Comparison of ENCODE assay signal across 1 cellular context in the genomic region with DNA sequence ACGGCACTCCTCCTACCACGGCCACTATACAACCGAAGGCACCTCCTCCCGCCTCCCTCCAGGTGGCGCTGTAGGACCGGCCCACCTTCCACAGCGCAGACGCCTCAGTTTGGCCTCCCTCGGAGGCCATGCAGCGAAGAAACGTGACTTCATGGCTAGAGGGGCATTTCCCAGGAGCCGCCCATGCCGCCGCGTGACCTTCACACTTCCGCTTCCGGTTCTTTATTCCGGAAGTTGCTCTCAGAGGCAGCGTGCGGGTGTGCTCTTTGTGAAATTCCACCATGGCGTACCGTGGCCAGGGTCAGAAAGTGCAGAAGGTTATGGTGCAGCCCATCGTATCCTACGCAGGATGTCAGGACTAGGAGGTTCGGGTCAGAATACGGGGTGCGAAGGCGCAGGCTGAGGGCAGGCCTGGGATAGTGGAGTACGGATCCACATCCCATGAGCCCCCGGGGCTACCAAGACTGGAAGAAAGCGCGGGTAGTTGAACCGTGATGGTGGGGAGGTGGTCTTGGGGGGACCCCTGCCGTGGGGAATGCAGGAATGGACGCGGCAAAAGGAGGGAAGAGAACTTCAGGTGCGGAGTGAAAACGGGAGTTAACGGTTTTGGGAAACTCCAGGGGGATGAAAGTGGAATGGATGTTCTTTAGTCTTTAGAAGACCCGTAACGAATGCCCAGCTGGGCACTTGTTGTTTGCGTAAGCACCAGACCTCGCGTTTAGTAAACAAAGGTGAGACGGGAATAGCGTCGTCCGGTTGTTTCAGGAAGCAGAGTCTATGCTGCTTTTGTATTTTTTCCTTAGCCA.
TF ChIP-seq lines count a peak whose summit lies in the region.

TSS of gene SNRPE (plus strand) at position 221 of the 806 bp plus-strand sequence. CDS start at position 282, 61 bp downstream.

TF ChIP-seq in HepG2, 621 proteins besides CTCF, POLR2A, EP300 and RAD21 (continued from another document and continues in another):
- TF ChIP-seq RFX3 (CRISPR knock-in tag; IDR thresholded peaks at IDR 0.05) (peak; percentile 20; the same call in 1 of the 2 replicates), ZNF383 (CRISPR knock-in tag; IDR thresholded peaks at IDR 0.05; ENCODE audit: borderline replicate concordance) (no peak), CSRNP2 (CRISPR knock-in tag; conservative IDR thresholded peaks at IDR 0.05; ENCODE audit: low read depth) (no peak), NAIF1 (CRISPR knock-in tag; IDR thresholded peaks at IDR 0.05; ENCODE audit: borderline replicate concordance) (peak; percentile 91), AGO1 (IDR thresholded peaks at IDR 0.05; ENCODE audit: low read depth, low read length, poor library complexity, severe bottlenecking) (no peak), STAT5B (CRISPR knock-in tag; IDR thresholded peaks at IDR 0.05) (no peak), RAD51 (IDR thresholded peaks at IDR 0.05; ENCODE audit: borderline replicate concordance) (peak; percentile 54), RBAK (CRISPR knock-in tag; IDR thresholded peaks at IDR 0.05) (no peak), GZF1 (CRISPR knock-in tag; IDR thresholded peaks at IDR 0.05) (no peak), ZNF230 (CRISPR knock-in tag; IDR thresholded peaks at IDR 0.05) (no peak), ZNF879 (CRISPR knock-in tag; IDR thresholded peaks at IDR 0.05) (no peak), ZNF143 (CRISPR knock-in tag; IDR thresholded peaks at IDR 0.05) (peak; percentile 90), ZNF788 (CRISPR knock-in tag; IDR thresholded peaks at IDR 0.05; ENCODE audit: borderline replicate concordance) (peak; percentile 91), RBM39 (IDR thresholded peaks at IDR 0.05; ENCODE audit: low read depth, low read length, poor library complexity, severe bottlenecking) (peak; percentile 90), PHF8 (CRISPR knock-in tag; IDR thresholded peaks at IDR 0.05) (peak; percentile 99), ESRRA (CRISPR knock-in tag; IDR thresholded peaks at IDR 0.05; ENCODE audit: low read depth) (peak; percentile 80), ZFP36L2 (CRISPR knock-in tag; IDR thresholded peaks at IDR 0.05) (peak; percentile 27; the same call in 1 of the 2 replicates), CBX5 (CRISPR knock-in tag; IDR thresholded peaks at IDR 0.05; ENCODE audit: borderline replicate concordance) (peak; percentile 85; the same call in 1 of the 2 replicates), ZNF431 (CRISPR knock-in tag; IDR thresholded peaks at IDR 0.05; ENCODE audit: borderline replicate concordance, low read depth) (peak; percentile 77; the same call in 1 of the 2 replicates), ZNF34 (CRISPR knock-in tag; IDR thresholded peaks at IDR 0.05; ENCODE audit: borderline replicate concordance) (no peak), ZNF652 (CRISPR knock-in tag; IDR thresholded peaks at IDR 0.05; ENCODE audit: borderline replicate concordance, low read depth) (peak; percentile 51; the same call in 1 of the 2 replicates), PBX3 (CRISPR knock-in tag; IDR thresholded peaks at IDR 0.05; ENCODE audit: borderline replicate concordance) (no peak), NR2F6 (IDR thresholded peaks at IDR 0.05) (no peak), NR2F6 (CRISPR knock-in tag; IDR thresholded peaks at IDR 0.05) (peak; percentile 67; the same call in 1 of the 2 replicates), PLSCR1 (CRISPR knock-in tag; IDR thresholded peaks at IDR 0.05; ENCODE audit: borderline replicate concordance) (no peak), HDAC1 (CRISPR knock-in tag; IDR thresholded peaks at IDR 0.05) (peak; percentile 98), ZFP36L1 (CRISPR knock-in tag; IDR thresholded peaks at IDR 0.05) (0 out of 2 replicates have a peak, but pooled peaks have one; percentile 49), ZNF616 (CRISPR knock-in tag; IDR thresholded peaks at IDR 0.05; ENCODE audit: low read depth) (0 out of 2 replicates have a peak, but pooled peaks have one; percentile 50), NBN (conservative IDR thresholded peaks at IDR 0.05) (no peak), ZMYM3 (CRISPR knock-in tag; IDR thresholded peaks at IDR 0.05) (no peak; the same call in 1 of the 2 replicates), E2F5 (CRISPR knock-in tag; conservative IDR thresholded peaks at IDR 0.05) (peak; percentile 67; the same call in 1 of the 2 replicates), ZBTB2 (CRISPR knock-in tag; IDR thresholded peaks at IDR 0.05; ENCODE audit: low read depth) (peak; percentile 54; the same call in 1 of the 2 replicates), PTBP1 (IDR thresholded peaks at IDR 0.05; ENCODE audit: low read depth, low read length, poor library complexity, severe bottlenecking) (peak; percentile 89), ATF7 (IDR thresholded peaks at IDR 0.05) (peak; percentile 35; the same call in 1 of the 2 replicates), ATF7 (CRISPR knock-in tag; IDR thresholded peaks at IDR 0.05) (peak; percentile 49; the same call in 1 of the 2 replicates), ZNF850 (CRISPR knock-in tag; conservative IDR thresholded peaks at IDR 0.05) (no peak), PAWR (CRISPR knock-in tag; IDR thresholded peaks at IDR 0.05; ENCODE audit: borderline replicate concordance) (no peak), NR2F1 (CRISPR knock-in tag; IDR thresholded peaks at IDR 0.05) (no peak)
- TF ChIP-seq, protein P1, sequence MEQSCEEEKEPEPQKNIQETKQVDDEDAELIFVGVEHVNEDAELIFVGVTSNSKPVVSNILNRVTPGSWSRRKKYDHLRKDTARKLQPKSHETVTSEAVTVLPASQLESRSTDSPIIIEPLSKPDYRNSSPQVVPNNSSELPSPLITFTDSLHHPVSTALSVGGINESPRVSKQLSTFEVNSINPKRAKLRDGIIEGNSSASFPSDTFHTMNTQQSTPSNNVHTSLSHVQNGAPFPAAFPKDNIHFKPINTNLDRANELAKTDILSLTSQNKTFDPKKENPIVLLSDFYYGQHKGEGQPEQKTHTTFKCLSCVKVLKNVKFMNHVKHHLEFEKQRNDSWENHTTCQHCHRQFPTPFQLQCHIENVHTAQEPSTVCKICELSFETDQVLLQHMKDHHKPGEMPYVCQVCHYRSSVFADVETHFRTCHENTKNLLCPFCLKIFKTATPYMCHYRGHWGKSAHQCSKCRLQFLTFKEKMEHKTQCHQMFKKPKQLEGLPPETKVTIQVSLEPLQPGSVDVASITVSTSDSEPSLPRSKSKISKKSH (CRISPR knock-in tag; IDR thresholded peaks at IDR 0.05; ENCODE audit: borderline replicate concordance), result no peak; the same call in none of the 2 replicates
- TF ChIP-seq, protein P2, sequence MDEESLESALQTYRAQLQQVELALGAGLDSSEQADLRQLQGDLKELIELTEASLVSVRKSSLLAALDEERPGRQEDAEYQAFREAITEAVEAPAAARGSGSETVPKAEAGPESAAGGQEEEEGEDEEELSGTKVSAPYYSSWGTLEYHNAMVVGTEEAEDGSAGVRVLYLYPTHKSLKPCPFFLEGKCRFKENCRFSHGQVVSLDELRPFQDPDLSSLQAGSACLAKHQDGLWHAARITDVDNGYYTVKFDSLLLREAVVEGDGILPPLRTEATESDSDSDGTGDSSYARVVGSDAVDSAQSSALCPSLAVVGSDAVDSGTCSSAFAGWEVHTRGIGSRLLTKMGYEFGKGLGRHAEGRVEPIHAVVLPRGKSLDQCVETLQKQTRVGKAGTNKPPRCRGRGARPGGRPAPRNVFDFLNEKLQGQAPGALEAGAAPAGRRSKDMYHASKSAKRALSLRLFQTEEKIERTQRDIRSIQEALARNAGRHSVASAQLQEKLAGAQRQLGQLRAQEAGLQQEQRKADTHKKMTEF (CRISPR knock-in tag; IDR thresholded peaks at IDR 0.05), result peak; percentile 95
- TF ChIP-seq, protein P3, sequence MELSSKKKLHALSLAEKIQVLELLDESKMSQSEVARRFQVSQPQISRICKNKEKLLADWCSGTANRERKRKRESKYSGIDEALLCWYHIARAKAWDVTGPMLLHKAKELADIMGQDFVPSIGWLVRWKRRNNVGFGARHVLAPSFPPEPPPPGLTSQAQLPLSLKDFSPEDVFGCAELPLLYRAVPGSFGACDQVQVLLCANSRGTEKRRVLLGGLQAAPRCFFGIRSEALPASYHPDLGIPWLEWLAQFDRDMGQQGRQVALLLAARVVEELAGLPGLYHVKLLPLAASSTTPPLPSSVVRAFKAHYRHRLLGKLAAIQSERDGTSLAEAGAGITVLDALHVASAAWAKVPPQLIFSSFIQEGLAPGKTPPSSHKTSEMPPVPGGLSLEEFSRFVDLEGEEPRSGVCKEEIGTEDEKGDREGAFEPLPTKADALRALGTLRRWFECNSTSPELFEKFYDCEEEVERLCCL (CRISPR knock-in tag; IDR thresholded peaks at IDR 0.05; ENCODE audit: borderline replicate concordance), result no peak
- TF ChIP-seq, protein P4, sequence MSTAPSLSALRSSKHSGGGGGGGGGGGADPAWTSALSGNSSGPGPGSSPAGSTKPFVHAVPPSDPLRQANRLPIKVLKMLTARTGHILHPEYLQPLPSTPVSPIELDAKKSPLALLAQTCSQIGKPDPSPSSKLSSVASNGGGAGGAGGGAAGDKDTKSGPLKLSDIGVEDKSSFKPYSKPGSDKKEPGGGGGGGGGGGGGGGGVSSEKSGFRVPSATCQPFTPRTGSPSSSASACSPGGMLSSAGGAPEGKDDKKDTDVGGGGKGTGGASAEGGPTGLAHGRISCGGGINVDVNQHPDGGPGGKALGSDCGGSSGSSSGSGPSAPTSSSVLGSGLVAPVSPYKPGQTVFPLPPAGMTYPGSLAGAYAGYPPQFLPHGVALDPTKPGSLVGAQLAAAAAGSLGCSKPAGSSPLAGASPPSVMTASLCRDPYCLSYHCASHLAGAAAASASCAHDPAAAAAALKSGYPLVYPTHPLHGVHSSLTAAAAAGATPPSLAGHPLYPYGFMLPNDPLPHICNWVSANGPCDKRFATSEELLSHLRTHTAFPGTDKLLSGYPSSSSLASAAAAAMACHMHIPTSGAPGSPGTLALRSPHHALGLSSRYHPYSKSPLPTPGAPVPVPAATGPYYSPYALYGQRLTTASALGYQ (CRISPR knock-in tag; IDR thresholded peaks at IDR 0.05), result peak; percentile 76
- TF ChIP-seq, protein P5, sequence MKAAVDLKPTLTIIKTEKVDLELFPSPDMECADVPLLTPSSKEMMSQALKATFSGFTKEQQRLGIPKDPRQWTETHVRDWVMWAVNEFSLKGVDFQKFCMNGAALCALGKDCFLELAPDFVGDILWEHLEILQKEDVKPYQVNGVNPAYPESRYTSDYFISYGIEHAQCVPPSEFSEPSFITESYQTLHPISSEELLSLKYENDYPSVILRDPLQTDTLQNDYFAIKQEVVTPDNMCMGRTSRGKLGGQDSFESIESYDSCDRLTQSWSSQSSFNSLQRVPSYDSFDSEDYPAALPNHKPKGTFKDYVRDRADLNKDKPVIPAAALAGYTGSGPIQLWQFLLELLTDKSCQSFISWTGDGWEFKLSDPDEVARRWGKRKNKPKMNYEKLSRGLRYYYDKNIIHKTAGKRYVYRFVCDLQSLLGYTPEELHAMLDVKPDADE (CRISPR knock-in tag; IDR thresholded peaks at IDR 0.05), result peak; percentile 75; the same call in 1 of the 2 replicates
- TF ChIP-seq, protein P6, sequence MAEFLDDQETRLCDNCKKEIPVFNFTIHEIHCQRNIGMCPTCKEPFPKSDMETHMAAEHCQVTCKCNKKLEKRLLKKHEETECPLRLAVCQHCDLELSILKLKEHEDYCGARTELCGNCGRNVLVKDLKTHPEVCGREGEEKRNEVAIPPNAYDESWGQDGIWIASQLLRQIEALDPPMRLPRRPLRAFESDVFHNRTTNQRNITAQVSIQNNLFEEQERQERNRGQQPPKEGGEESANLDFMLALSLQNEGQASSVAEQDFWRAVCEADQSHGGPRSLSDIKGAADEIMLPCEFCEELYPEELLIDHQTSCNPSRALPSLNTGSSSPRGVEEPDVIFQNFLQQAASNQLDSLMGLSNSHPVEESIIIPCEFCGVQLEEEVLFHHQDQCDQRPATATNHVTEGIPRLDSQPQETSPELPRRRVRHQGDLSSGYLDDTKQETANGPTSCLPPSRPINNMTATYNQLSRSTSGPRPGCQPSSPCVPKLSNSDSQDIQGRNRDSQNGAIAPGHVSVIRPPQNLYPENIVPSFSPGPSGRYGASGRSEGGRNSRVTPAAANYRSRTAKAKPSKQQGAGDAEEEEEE (CRISPR knock-in tag; IDR thresholded peaks at IDR 0.05; ENCODE audit: borderline replicate concordance), result no peak; the same call in 1 of the 2 replicates
